Comparison of ENCODE assay signal across 1 cellular context in the genomic region with DNA sequence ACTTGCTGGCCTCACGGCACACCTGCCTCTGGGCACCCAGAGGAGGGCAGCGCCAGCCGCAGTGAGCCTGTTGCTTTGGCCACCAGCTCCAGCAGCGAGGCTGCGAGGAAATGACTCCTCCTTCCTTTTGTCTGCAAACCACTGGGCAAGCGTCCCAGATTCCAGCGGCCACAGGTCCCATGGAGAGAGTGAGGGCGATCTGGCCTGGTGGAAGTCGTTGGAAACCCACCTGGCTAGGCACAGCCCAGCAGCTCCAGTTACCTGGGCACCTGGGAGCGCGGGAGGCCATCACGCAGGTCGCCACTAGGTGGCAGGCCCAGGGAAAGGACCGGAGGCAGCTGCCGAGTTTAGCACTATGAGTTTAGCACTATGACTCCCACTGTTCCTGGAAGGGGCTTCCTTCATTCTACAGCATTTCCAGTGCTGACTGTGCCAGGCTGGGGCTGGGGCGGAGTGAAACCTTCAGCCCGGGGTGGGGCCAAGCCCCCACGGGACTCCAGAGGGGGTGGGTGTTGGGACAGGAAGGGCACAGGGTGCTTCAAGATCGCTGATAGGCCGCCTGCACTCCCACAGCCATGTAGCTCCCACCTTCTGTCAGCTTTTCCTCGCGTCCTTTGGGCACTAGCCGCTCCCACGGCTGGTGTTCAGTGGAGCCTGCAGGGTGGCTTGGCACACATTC.
TF ChIP-seq lines count a peak whose summit lies in the region.

No MANE protein-coding gene starts in this region.

TF ChIP-seq in H1, 55 proteins besides CTCF, POLR2A, EP300 and RAD21:
- TF ChIP-seq E2F6 (IDR thresholded peaks at IDR 0.05) (0 out of 2 replicates have a peak, but pooled peaks have one; percentile 22), KDM1A (IDR thresholded peaks at IDR 0.05; ENCODE audit: borderline replicate concordance, low read length) (no peak), ZNF274 (IDR thresholded peaks at IDR 0.05; ENCODE audit: borderline replicate concordance, extremely low read depth, low read length) (no peak), SIX5 (IDR thresholded peaks at IDR 0.05; ENCODE audit: low read depth, low read length) (no peak), CEBPB (IDR thresholded peaks at IDR 0.05; ENCODE audit: low read depth, low read length) (no peak), SIN3A (conservative IDR thresholded peaks at IDR 0.05 in 1 of 2, IDR thresholded peaks at IDR 0.05 in 1 of 2; ENCODE audit: low read depth in 1 of 2, low read length in 2 of 2) (0 out of 4 replicates have a peak, but pooled peaks of 1 of the 2 experiments have one; percentile 49), SP1 (IDR thresholded peaks at IDR 0.05; ENCODE audit: low read depth, low read length) (no peak), RBBP5 (IDR thresholded peaks at IDR 0.05; ENCODE audit: borderline replicate concordance, low read depth, low read length) (no peak; the same call in 1 of the 2 replicates), KDM4A (IDR thresholded peaks at IDR 0.05; ENCODE audit: low read depth, low read length, severe bottlenecking) (no peak), POU5F1 (IDR thresholded peaks at IDR 0.05; ENCODE audit: low read depth, low read length) (no peak), TBP (IDR thresholded peaks at IDR 0.05; ENCODE audit: low read depth, low read length) (peak; percentile 32; the same call in 1 of the 2 replicates), GTF2F1 (IDR thresholded peaks at IDR 0.05; ENCODE audit: borderline replicate concordance, low read depth, low read length) (no peak), MAFK (IDR thresholded peaks at IDR 0.05; ENCODE audit: low read depth, low read length) (no peak), NRF1 (IDR thresholded peaks at IDR 0.05; ENCODE audit: low read depth, low read length) (no peak), SRF (IDR thresholded peaks at IDR 0.05; ENCODE audit: low read depth, low read length) (no peak), GABPA (IDR thresholded peaks at IDR 0.05; ENCODE audit: borderline replicate concordance, insufficient read depth, low read length) (peak; percentile 72; the same call in 1 of the 2 replicates), RXRA (IDR thresholded peaks at IDR 0.05; ENCODE audit: insufficient read depth, low read depth, low read length) (no peak), SP4 (IDR thresholded peaks at IDR 0.05; ENCODE audit: low read length) (no peak), SUZ12 (IDR thresholded peaks at IDR 0.05; ENCODE audit: low read length) (peak; percentile 38; the same call in 1 of the 2 replicates), JUN (IDR thresholded peaks at IDR 0.05; ENCODE audit: low read depth, low read length) (no peak), CHD7 (IDR thresholded peaks at IDR 0.05; ENCODE audit: insufficient replicate concordance, low read length) (no peak), HDAC2 (IDR thresholded peaks at IDR 0.05; ENCODE audit: borderline replicate concordance in 1 of 2, low read depth in 2 of 2, low read length in 2 of 2) (no peak), BRCA1 (IDR thresholded peaks at IDR 0.05; ENCODE audit: low read depth, low read length) (no peak), MAX (IDR thresholded peaks at IDR 0.05) (peak; percentile 47; the same call in 1 of the 2 replicates), SP2 (IDR thresholded peaks at IDR 0.05; ENCODE audit: low read length) (no peak), ASH2L (IDR thresholded peaks at IDR 0.05; ENCODE audit: low read length) (no peak), EZH2 (IDR thresholded peaks at IDR 0.05; ENCODE audit: low read depth, low read length, severe bottlenecking) (peak; percentile 29), CTBP2 (IDR thresholded peaks at IDR 0.05; ENCODE audit: borderline replicate concordance, insufficient read depth, insufficient read length, low read length) (no peak), POLR2AphosphoS5 (IDR thresholded peaks at IDR 0.05; ENCODE audit: low read depth, low read length) (no peak), FOSL1 (IDR thresholded peaks at IDR 0.05; ENCODE audit: insufficient read depth, low read depth, low read length) (no peak), HDAC6 (IDR thresholded peaks at IDR 0.05; ENCODE audit: low read depth, low read length) (no peak), SIRT6 (IDR thresholded peaks at IDR 0.05; ENCODE audit: low read length) (no peak), RFX5 (IDR thresholded peaks at IDR 0.05; ENCODE audit: borderline replicate concordance, low read depth, low read length) (no peak), NANOG (IDR thresholded peaks at IDR 0.05; ENCODE audit: insufficient read depth, low read depth, low read length, poor library complexity, severe bottlenecking) (peak; percentile 30), SAP30 (IDR thresholded peaks at IDR 0.05; ENCODE audit: insufficient read depth, insufficient replicate concordance, low read length) (no peak), CBX5 (IDR thresholded peaks at IDR 0.05; ENCODE audit: low read depth, low read length) (no peak), CREB1 (IDR thresholded peaks at IDR 0.05) (peak; percentile 35; the same call in 1 of the 2 replicates), TAF1 (IDR thresholded peaks at IDR 0.05; ENCODE audit: low read depth, low read length) (no peak), TAF7 (optimal IDR thresholded peaks at IDR 0.05; ENCODE audit: borderline replicate concordance, low read depth, low read length) (no peak), CBX8 (IDR thresholded peaks at IDR 0.05; ENCODE audit: borderline replicate concordance, low read depth, low read length) (no peak), JUND (IDR thresholded peaks at IDR 0.05; ENCODE audit: low read length) (no peak), KDM5A (IDR thresholded peaks at IDR 0.05; ENCODE audit: low read length) (no peak), EGR1 (IDR thresholded peaks at IDR 0.05; ENCODE audit: borderline replicate concordance, low read depth, low read length) (no peak), ATF2 (IDR thresholded peaks at IDR 0.05; ENCODE audit: low read length) (no peak), TEAD4 (IDR thresholded peaks at IDR 0.05; ENCODE audit: low read depth, low read length) (0 out of 2 replicates have a peak, but pooled peaks have one; percentile 7), TCF12 (IDR thresholded peaks at IDR 0.05; ENCODE audit: low read depth, low read length) (0 out of 2 replicates have a peak, but pooled peaks have one; percentile 44), YY1 (IDR thresholded peaks at IDR 0.05; ENCODE audit: low read depth, low read length) (peak; percentile 67; the same call in 1 of the 2 replicates), CHD2 (IDR thresholded peaks at IDR 0.05; ENCODE audit: low read length) (no peak), RNF2 (IDR thresholded peaks at IDR 0.05; ENCODE audit: borderline replicate concordance, low read depth, low read length, missing control alignments, poor library complexity, severe bottlenecking) (no peak), BCL11A (IDR thresholded peaks at IDR 0.05; ENCODE audit: low read depth in 2 of 2, low read length in 2 of 2) (no peak), BACH1 (IDR thresholded peaks at IDR 0.05; ENCODE audit: low read length) (no peak), PHF8 (conservative IDR thresholded peaks at IDR 0.05; ENCODE audit: low read depth, low read length) (no peak), CHD1 (IDR thresholded peaks at IDR 0.05; ENCODE audit: low read depth, low read length) (no peak)
- TF ChIP-seq, protein P1, sequence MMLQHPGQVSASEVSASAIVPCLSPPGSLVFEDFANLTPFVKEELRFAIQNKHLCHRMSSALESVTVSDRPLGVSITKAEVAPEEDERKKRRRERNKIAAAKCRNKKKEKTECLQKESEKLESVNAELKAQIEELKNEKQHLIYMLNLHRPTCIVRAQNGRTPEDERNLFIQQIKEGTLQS (IDR thresholded peaks at IDR 0.05; ENCODE audit: insufficient read depth, low read depth, low read length): 0 out of 2 replicates have a peak, but pooled peaks have one; percentile 3
- TF ChIP-seq, protein P2, sequence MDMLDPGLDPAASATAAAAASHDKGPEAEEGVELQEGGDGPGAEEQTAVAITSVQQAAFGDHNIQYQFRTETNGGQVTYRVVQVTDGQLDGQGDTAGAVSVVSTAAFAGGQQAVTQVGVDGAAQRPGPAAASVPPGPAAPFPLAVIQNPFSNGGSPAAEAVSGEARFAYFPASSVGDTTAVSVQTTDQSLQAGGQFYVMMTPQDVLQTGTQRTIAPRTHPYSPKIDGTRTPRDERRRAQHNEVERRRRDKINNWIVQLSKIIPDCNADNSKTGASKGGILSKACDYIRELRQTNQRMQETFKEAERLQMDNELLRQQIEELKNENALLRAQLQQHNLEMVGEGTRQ (IDR thresholded peaks at IDR 0.05; ENCODE audit: low read length): 0 out of 2 replicates have a peak, but pooled peaks have one; percentile 5
